In the genomic region with DNA sequence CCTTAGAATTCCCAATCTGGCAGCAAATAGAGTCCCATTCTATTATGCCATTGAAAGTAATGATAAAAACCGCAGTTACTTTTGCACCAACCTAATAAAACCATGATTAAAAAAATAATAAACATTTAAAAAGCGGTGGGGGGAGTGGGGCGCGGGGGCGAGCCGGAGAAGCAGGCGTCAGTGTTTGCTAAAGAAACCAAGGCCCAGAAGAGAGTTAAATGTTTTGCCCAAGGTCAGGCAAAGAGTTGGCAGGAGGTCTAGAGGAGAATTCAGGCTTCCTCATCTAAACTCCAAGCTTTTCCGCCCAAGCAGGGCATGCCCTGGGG, we compare ENCODE assay signal across 9 cellular contexts. TPM values are rescaled to one million over a fixed set of nuclear protein-coding genes. Genes with fewer than 3 reads are reported as not detected.
A peak's percentile ranks its signal among the peaks of the same experiment; 100 is the strongest.
DNase-seq lines count a peak whose midpoint lies in the region; ATAC-seq, FAIRE-seq and TF ChIP-seq lines count a peak whose summit lies in the region.
"Had no signal": no experiment of that assay in that cellular context is flagged by ENCODE, and none has a peak within 500 bp of the region (broad histone marks: within the 10 kb centered on the region; RNA-seq: fewer than 3 reads in every experiment).

No MANE protein-coding gene starts in this region.

- H3K4me3 Mint-ChIP-seq in natural killer cell, result peak overlapping the region; percentile 87

- peak overlapping the region; percentile 94 to 98 for H3K27ac Mint-ChIP-seq in natural killer cell

- H3K9me3 ChIP-seq in BE2C, result no peaks in the 10 kb centered on the region

- peaks cover 9 to 12% of the 10 kb centered on the region in 2 donors for H3K4me1 Mint-ChIP-seq in natural killer cell

- no peak for FAIRE-seq in RCC 7860 (lab: Jason Lieb, UNC)

- H3K27me3 Mint-ChIP-seq in natural killer cell (ENCODE audit: low read depth in 2 of 2), result peaks cover 0 to 2% of the 10 kb centered on the region in 2 donors

- no peaks in the 10 kb centered on the region for H3K36me3 ChIP-seq in BE2C

- intact Hi-C loops in natural killer cell (cut with micrococcal nuclease), result loop anchor here (5.0 kb wide), 1 partner anchor 45 kb away; a partner anchor contains a TSS

- no peaks in the 10 kb centered on the region for H3K9me3 Mint-ChIP-seq in natural killer cell

- peak overlapping the region; percentile 77 for H3K4me3 ChIP-seq in BE2C (ENCODE audit: low read depth, low read length)
- H3K4me3 ChIP-seq in LNCaP clone FGC (ENCODE audit: low read depth, low read length), result peak overlapping the region; percentile 65
- peak overlapping the region; percentile 94 for H3K4me3 ChIP-seq in coronary artery

- H3K27ac ChIP-seq in coronary artery, result peak overlapping the region; percentile 74 to 98

- H3K4me1 ChIP-seq in BE2C, result no peaks in the 10 kb centered on the region

- no peaks in the 10 kb centered on the region for H3K36me3 Mint-ChIP-seq in natural killer cell

- TF ChIP-seq CTCF in BE2C (IDR thresholded peaks at IDR 0.05; ENCODE audit: low read depth, low read length), result no peak
- no peak for TF ChIP-seq CTCF in LNCaP clone FGC (IDR thresholded peaks at IDR 0.05; ENCODE audit: control insufficient read depth, extremely low read depth, insufficient read depth)
- TF ChIP-seq CTCF in coronary artery (IDR thresholded peaks at IDR 0.05), result no peak
- TF ChIP-seq CTCF in natural killer cell (IDR thresholded peaks at IDR 0.05), result no peak

- DNase-seq in BE2C (no peak), LNCaP clone FGC (ENCODE audit: low read depth) (no peak), coronary artery (ENCODE audit: low spot score) (no peak), natural killer cell (no peak), DMS79 (lab: John Stamatoyannopoulos, UW) (no peak), NK-92 (lab: John Stamatoyannopoulos, UW; ENCODE audit: unreplicated experiment) (no peak), RCC 7860 (ENCODE audit: low spot score) (no peak), AG08395 (ENCODE audit: low spot score) (no peak)

- no peak for ATAC-seq in natural killer cell

- peaks cover 16% of the 10 kb centered on the region for H3K27me3 ChIP-seq in BE2C

RNA-seq across cellular contexts. Expression of a gene that starts 9.7 kb away (rescaled TPM):
- polyA plus RNA-seq in BE2C (2012; ENCODE audit: insufficient read depth, insufficient read length, low read depth), result not detected
- 1 to 10 TPM; 1.5 to 7.7 (median 3.3) TPM for total RNA-seq in natural killer cell
- total RNA-seq: NCI-H460 had no signal

RNA-seq across cellular contexts. Expression of a gene that starts 15.4 kb away (rescaled TPM):
- polyA plus RNA-seq in BE2C (2012; ENCODE audit: insufficient read depth, insufficient read length, low read depth), result 79.1 TPM
- 10 to 100 TPM; 12.0 to 12.7 (median 12.6) TPM for total RNA-seq in natural killer cell

RNA-seq across cellular contexts. Expression of a gene that starts 37.5 kb away (rescaled TPM):
- polyA plus RNA-seq in BE2C (2012; ENCODE audit: insufficient read depth, insufficient read length, low read depth), result 0.63 TPM
- 1 to 10 TPM in 2 of 3 donors, under 1 TPM in 1; 0.78 to 1.5 (median 1.1) TPM for total RNA-seq in natural killer cell

RNA-seq across cellular contexts. Expression of a gene that starts 44.1 kb away (rescaled TPM):
- polyA plus RNA-seq in BE2C (2012; ENCODE audit: insufficient read depth, insufficient read length, low read depth), result 30.6 TPM
- total RNA-seq in natural killer cell, result 100 to 1,000 TPM in 2 of 3 donors, 10 to 100 TPM in 1; 85.1 to 148 (median 130) TPM

RNA-seq across cellular contexts. Expression of a gene that starts 50.6 kb away (rescaled TPM):
- not detected for polyA plus RNA-seq in BE2C (2012; ENCODE audit: insufficient read depth, insufficient read length, low read depth)
- 1 to 10 TPM in 1 of 3 donors, under 1 TPM in 1, not detected in 1; 0.64 to 6.6 TPM for total RNA-seq in natural killer cell
- total RNA-seq: NCI-H460 had no signal
